In the genomic region with DNA sequence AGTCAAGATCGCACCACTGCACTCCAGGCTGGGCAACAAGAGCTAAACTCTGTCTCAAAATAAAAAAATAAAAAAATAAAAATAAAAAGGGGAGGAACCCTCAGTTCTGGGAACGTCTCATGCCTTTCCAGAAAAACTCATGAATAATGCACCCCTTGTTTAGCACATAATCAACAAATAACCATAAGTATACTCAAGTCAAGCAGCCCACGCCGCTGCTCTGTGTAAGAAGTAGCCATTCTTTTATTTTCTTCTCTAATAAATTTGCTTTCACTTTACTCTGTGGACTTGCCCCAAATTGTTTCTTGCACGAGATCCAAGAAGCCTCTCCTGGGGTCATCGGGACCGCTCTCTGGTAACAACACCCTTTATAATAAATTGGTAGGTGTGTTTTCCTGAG, we compare ENCODE assay signal across 1 cellular context.
A peak's percentile ranks its signal among the peaks of the same experiment; 100 is the strongest.
TF ChIP-seq lines count a peak whose summit lies in the region.

No MANE protein-coding gene starts in this region.

TF ChIP-seq in K562, 482 proteins besides CTCF, POLR2A, EP300 and RAD21:
- 0 out of 2 replicates have a peak, but pooled peaks have one; percentile 2 for TF ChIP-seq MTF1 (CRISPR knock-in tag; IDR thresholded peaks at IDR 0.05; ENCODE audit: borderline replicate concordance)
- TF ChIP-seq ERF (CRISPR knock-in tag; IDR thresholded peaks at IDR 0.05): no peak
